In the genomic region with DNA sequence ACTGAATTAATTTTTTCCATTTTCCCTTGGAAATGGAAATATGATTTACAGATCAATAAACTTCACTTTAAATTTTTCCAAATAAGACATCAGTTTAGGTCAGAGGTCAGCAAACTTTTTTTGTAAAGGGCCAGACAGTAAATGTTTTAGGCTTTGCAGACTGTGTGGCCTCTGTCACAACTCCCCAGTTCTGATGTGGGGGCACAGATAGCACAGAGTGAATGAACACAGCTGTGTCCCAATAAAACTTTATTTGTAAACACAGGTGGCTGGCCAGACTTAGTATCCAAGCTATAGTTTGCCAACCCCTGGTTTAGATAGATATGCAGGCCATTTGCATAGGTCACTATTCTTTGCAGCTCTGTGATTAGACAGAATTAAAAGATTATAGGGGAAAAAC, we compare ENCODE assay signal across 21 cellular contexts. TPM values are rescaled to one million over a fixed set of nuclear protein-coding genes. Genes with fewer than 3 reads are reported as not detected.
DNase-seq lines count a peak whose midpoint lies in the region; ATAC-seq and TF ChIP-seq lines count a peak whose summit lies in the region.
"Had no signal": no experiment of that assay in that cellular context is flagged by ENCODE, and none has a peak within 500 bp of the region (broad histone marks: within the 10 kb centered on the region; RNA-seq: fewer than 3 reads in every experiment).

No MANE protein-coding gene starts in this region.

- no peak overlapping the region for H3K4me2 ChIP-seq in GM23338

- no peaks in the 10 kb centered on the region for H3K79me2 ChIP-seq in GM23338 (replicated peaks; ENCODE audit: insufficient read depth)

- no peaks in the 10 kb centered on the region for H3K9me3 Mint-ChIP-seq in HFFc6
- H3K9me3 Mint-ChIP-seq in GM23338 = no peaks in the 10 kb centered on the region
- H3K9me3 Mint-ChIP-seq: activated B cell treated with CpG ODN at 0.5 μM for 24 hours; activated T-helper 1 cell treated with anti-CD3 and anti-CD28 coated beads, Interleukin-12 subunit alpha, Interleukin-12 subunit beta, Interleukin-2, Interleukin-4 antibody, amounts not matched to agents 30 ng/mL and 10 ng/mL and 1 ng/mL, durations not matched to agents 14 hours and 24 hours and 36 hours; H9; IgD-negative memory B cell; naive B cell; T-helper 2 cell treated with Interferon-gamma antibody and Interleukin-4, amounts not matched to agents 5 μg/mL and 100 μg/mL, for 36 hours had no signal

- H3K27me3 Mint-ChIP-seq in HFFc6 (ENCODE audit: insufficient read depth) (no peaks in the 10 kb centered on the region), GM23338 (ENCODE audit: insufficient read depth, low read depth, poor library complexity) (peaks cover 7% of the 10 kb centered on the region)
- H3K27me3 Mint-ChIP-seq: activated B cell treated with CpG ODN at 0.5 μM for 24 hours; activated naive CD8-positive, alpha-beta T cell had no signal

- H2AFZ ChIP-seq in GM23338 = no peak overlapping the region

- H3K27me3 ChIP-seq in RWPE2 (ENCODE audit: insufficient read depth, poor library complexity, severe bottlenecking) (no peaks in the 10 kb centered on the region), lower lobe of right lung (ENCODE audit: low read depth) (no peaks in the 10 kb centered on the region), GM23338 (ENCODE audit: insufficient read depth) (no peaks in the 10 kb centered on the region)
- H3K27me3 ChIP-seq: dorsolateral prefrontal cortex, pancreas had no signal

- H3K36me3 Mint-ChIP-seq in HFFc6 (ENCODE audit: low read depth) (peaks cover 24% of the 10 kb centered on the region), GM23338 (ENCODE audit: low read depth) (peaks cover 8% of the 10 kb centered on the region; the same call in 2 of the 3 replicates)
- H3K36me3 Mint-ChIP-seq: activated naive CD8-positive, alpha-beta T cell; naive B cell had no signal

- H3K4me1 Mint-ChIP-seq in HFFc6 (ENCODE audit: low read depth) (peaks cover 39% of the 10 kb centered on the region), GM23338 (no peaks in the 10 kb centered on the region)
- H3K4me1 Mint-ChIP-seq: activated B cell treated with CpG ODN at 0.5 μM for 24 hours, naive B cell had no signal

- peaks cover 7% of the 10 kb centered on the region for H4K20me1 ChIP-seq in GM23338 (replicated peaks; ENCODE audit: insufficient read depth)

- H3K4me3 ChIP-seq in RWPE2 (ENCODE audit: severe bottlenecking) = no peak overlapping the region
- no peak overlapping the region for H3K4me3 ChIP-seq in lower lobe of right lung
- H3K4me3 ChIP-seq in GM23338 = no peak overlapping the region
- H3K4me3 ChIP-seq: dorsolateral prefrontal cortex, pancreas had no signal

- H3K9me3 ChIP-seq in RWPE2 (ENCODE audit: severe bottlenecking) (no peaks in the 10 kb centered on the region), lower lobe of right lung (no peaks in the 10 kb centered on the region)
- H3K9me3 ChIP-seq: Caco-2, pancreas had no signal

- no peaks in the 10 kb centered on the region for H3K9me2 ChIP-seq in GM23338 (ENCODE audit: insufficient read depth)

- DNase-seq in DMS53 (lab: John Stamatoyannopoulos, UW) = peak; percentile 48
- DNase-seq in DMS53 treated with DMSO at 0.1 percent for 48 hours (lab: John Stamatoyannopoulos, UW; ENCODE audit: unreplicated experiment) = no peak
- no peak for DNase-seq in HFFc6
- no peak for DNase-seq in RWPE2 (ENCODE audit: low spot score)
- DNase-seq in lower lobe of right lung = no peak
- DNase-seq in NCI-H187 treated with DMSO at 0.1 percent for 48 hours (lab: John Stamatoyannopoulos, UW) = no peak
- DNase-seq in GM23338 (ENCODE audit: low spot score) = no peak
- DNase-seq: activated B cell treated with CpG ODN at 0.5 μM for 24 hours; Caco-2; dorsolateral prefrontal cortex; H9; naive B cell; pancreas; stimulated activated CD4-positive, alpha-beta T cell treated with anti-CD3 and anti-CD28 coated beads, Interleukin-4, amount 100 ng/mL, for 1 hour had no signal

- intact Hi-C loops in lower lobe of right lung (cut with DNase I) = no loop called here

- ATAC-seq in RWPE2 (ENCODE audit: low read depth) (no peak), lower lobe of right lung (no peak), HG02885 (IDR thresholded peaks at IDR 0.05; ENCODE audit: poor library complexity, unreplicated experiment) (no peak), GM23338 (no peak)

- peaks cover 66% of the 10 kb centered on the region for H3K36me3 ChIP-seq in RWPE2 (ENCODE audit: low read depth)
- peaks cover 55% of the 10 kb centered on the region for H3K36me3 ChIP-seq in lower lobe of right lung
- no peaks in the 10 kb centered on the region for H3K36me3 ChIP-seq in GM23338 (ENCODE audit: insufficient read depth)

- H3K27ac ChIP-seq in RWPE2 (ENCODE audit: poor library complexity, severe bottlenecking) (peak overlapping the region; percentile 40), lower lobe of right lung (peak overlapping the region; percentile 66), GM23338 (ENCODE audit: low read depth) (no peak overlapping the region)
- H3K27ac ChIP-seq: 22Rv1, pancreas had no signal

- peaks cover 6% of the 10 kb centered on the region for H3K4me1 ChIP-seq in RWPE2 (ENCODE audit: insufficient read depth, poor library complexity, severe bottlenecking)
- peaks cover 68% of the 10 kb centered on the region for H3K4me1 ChIP-seq in lower lobe of right lung
- no peaks in the 10 kb centered on the region for H3K4me1 ChIP-seq in GM23338 (ENCODE audit: insufficient read depth)
- H3K4me1 ChIP-seq: Caco-2, pancreas had no signal

- H3K4me3 Mint-ChIP-seq in HFFc6 (no peak overlapping the region), GM23338 (no peak overlapping the region)
- H3K4me3 Mint-ChIP-seq: activated B cell treated with CpG ODN at 0.5 μM for 24 hours; activated naive CD8-positive, alpha-beta T cell; activated T-helper 1 cell treated with anti-CD3 and anti-CD28 coated beads, Interleukin-12 subunit alpha, Interleukin-12 subunit beta, Interleukin-2, Interleukin-4 antibody, amounts not matched to agents 30 ng/mL and 10 ng/mL and 1 ng/mL, durations not matched to agents 14 hours and 24 hours and 36 hours; B cell; H9; IgD-negative memory B cell; naive B cell; T-helper 2 cell treated with Interferon-gamma antibody and Interleukin-4, amounts not matched to agents 5 μg/mL and 100 μg/mL, for 36 hours had no signal

- TF ChIP-seq CTCF in HFFc6 (IDR thresholded peaks at IDR 0.05) (no peak), RWPE2 (IDR thresholded peaks at IDR 0.05; ENCODE audit: poor library complexity, severe bottlenecking) (no peak), lower lobe of right lung (IDR thresholded peaks at IDR 0.05) (no peak), GM23338 (conservative IDR thresholded peaks at IDR 0.05; ENCODE audit: low read depth in 2 of 2) (no peak)

- H3K27ac Mint-ChIP-seq in HFFc6 (peak overlapping the region; percentile 86; the same call in 1 of the 2 replicates), GM23338 (no peak overlapping the region)
- H3K27ac Mint-ChIP-seq: activated B cell treated with CpG ODN at 0.5 μM for 24 hours; activated naive CD8-positive, alpha-beta T cell; activated T-helper 1 cell treated with anti-CD3 and anti-CD28 coated beads, Interleukin-12 subunit alpha, Interleukin-12 subunit beta, Interleukin-2, Interleukin-4 antibody, amounts not matched to agents 30 ng/mL and 10 ng/mL and 1 ng/mL, durations not matched to agents 14 hours and 24 hours and 36 hours; B cell; H9; IgD-negative memory B cell; T-helper 2 cell treated with Interferon-gamma antibody and Interleukin-4, amounts not matched to agents 5 μg/mL and 100 μg/mL, for 36 hours had no signal

- no peaks in the 10 kb centered on the region for H3F3A ChIP-seq in GM23338 (replicated peaks; ENCODE audit: low read depth)

TF ChIP-seq in GM23338, 12 proteins besides CTCF, POLR2A, EP300 and RAD21 (continues in another document):
- no peak for TF ChIP-seq POLR2AphosphoS5 (IDR thresholded peaks at IDR 0.05; ENCODE audit: low read depth)

RNA-seq across cellular contexts. Expression of gene WDSUB1, which starts 59.9 kb away (rescaled TPM):
- total RNA-seq in HFFc6 (2021; fragmentation: NEBNext Ultra II Directional; extraction: Animal tissue kit (Norgen Biotek cat#: 25700)) = 1 to 10 TPM; 6.1 to 8.9 (median 7.0) TPM
- 16.5 TPM for total RNA-seq in lower lobe of right lung
- 6.3 and 9.9 TPM in 2 replicates for total RNA-seq in GM23338 (2014; rRNA removed; shearing (Covaris generic))
- polyA plus RNA-seq in GM23338 (2016; fragmentation: Nextera tagmentation; extraction: Ambion mirVana) = 12.2 and 14.9 TPM in 2 replicates
